In the genomic region with DNA sequence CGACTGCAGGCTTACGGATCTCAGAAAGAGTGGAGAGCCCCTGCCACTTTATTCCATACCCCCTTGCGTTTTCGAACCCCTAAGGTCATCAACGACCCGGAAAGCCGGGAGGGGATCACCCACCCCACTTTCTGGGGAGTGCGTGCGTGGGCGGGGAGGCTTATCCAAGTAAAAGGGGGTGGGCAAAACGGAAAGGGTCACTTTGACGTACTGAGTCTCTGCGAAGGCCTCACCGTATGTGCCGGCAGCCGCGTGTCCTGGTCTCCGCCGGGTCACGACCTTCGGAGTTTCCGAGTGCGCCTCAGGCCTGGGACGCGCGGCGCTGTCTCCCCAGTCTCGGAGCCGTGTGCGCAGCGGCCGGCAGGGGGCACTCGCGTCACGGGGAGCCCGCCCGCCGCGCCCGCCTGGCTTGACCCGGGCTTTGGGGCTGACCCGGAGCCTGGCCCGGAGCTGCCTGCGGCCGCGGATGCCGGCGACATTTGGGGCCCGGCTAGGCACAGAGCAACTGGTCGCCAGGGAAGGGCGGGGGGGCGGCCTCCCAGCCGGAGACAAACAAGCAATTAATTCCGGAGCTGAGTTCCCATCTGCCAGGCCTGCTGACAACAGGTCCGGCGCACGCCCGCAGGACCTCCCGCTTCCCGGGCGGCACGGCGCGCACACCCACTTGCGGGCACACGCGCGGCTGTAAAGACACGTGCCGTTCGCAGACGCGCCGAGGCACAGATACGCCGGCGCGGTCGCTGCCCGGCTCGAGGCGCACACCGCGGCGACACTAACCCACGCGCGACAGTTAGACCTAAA, we compare ENCODE assay signal across 8 cellular contexts. TPM values are rescaled to one million over a fixed set of nuclear protein-coding genes. Genes with fewer than 3 reads are reported as not detected.
A peak's percentile ranks its signal among the peaks of the same experiment; 100 is the strongest.
DNase-seq lines count a peak whose midpoint lies in the region; ATAC-seq and TF ChIP-seq lines count a peak whose summit lies in the region.

No MANE protein-coding gene starts in this region.

- H4K8ac ChIP-seq in trophoblast cell (ENCODE audit: low read depth, low read length) = peak overlapping the region; percentile 65

- no peak overlapping the region for H2BK5ac ChIP-seq in trophoblast cell (ENCODE audit: low read depth, low read length, poor library complexity)

- H3K4me1 Mint-ChIP-seq in activated naive CD4-positive, alpha-beta T cell treated with anti-CD3 and anti-CD28 coated beads for 36 hours (ENCODE audit: low read depth) = peaks cover 9% of the 10 kb centered on the region
- H3K4me1 Mint-ChIP-seq in type B pancreatic cell (ENCODE audit: unreplicated experiment) = peaks cover 7% of the 10 kb centered on the region

- peak overlapping the region; percentile 42 to 85 (median 78); a peak in 21 of 22 replicates for H3K9ac ChIP-seq in BLaER1 treated with 17β-estradiol and CSF1 and Interleukin-3, amounts not matched to agents 10 nM and 100 nM
- H3K9ac ChIP-seq in trophoblast cell (ENCODE audit: low read length) = no peak overlapping the region

- H3K4me3 ChIP-seq in BLaER1 treated with 17β-estradiol and CSF1 and Interleukin-3, amounts not matched to agents 10 nM and 100 nM = peak overlapping the region; percentile 65 to 83 (median 72)
- H3K4me3 ChIP-seq in trophoblast cell (ENCODE audit: low read depth, low read length) = peak overlapping the region; percentile 67

- peak overlapping the region; percentile 27 for H3K14ac ChIP-seq in trophoblast cell (ENCODE audit: low read length)

- no peak overlapping the region for H4K12ac ChIP-seq in trophoblast cell (ENCODE audit: low read depth, low read length)

- peaks cover 2% of the 10 kb centered on the region for H3K79me2 ChIP-seq in trophoblast cell (ENCODE audit: control insufficient read depth, insufficient read depth, low read length, poor library complexity)

- WGBS in trophoblast cell (ENCODE audit: extremely low coverage, insufficient coverage, insufficient read length) = no CpG with 5 or more reads among the region's 88 CpGs

- H3K27ac ChIP-seq in BLaER1 treated with 17β-estradiol and CSF1 and Interleukin-3, amounts not matched to agents 10 nM and 100 nM = peak overlapping the region in 7 of 11 experiments; percentile 12 to 72 (median 60); a peak in 7 of 22 replicates
- no peak overlapping the region for H3K27ac ChIP-seq in trophoblast cell (ENCODE audit: low read depth, low read length)

- H3K4me3 Mint-ChIP-seq in activated naive CD4-positive, alpha-beta T cell treated with anti-CD3 and anti-CD28 coated beads for 36 hours = peak overlapping the region; percentile 19
- peak overlapping the region; percentile 84 for H3K4me3 Mint-ChIP-seq in type B pancreatic cell

- no peak overlapping the region for H2AK5ac ChIP-seq in trophoblast cell (ENCODE audit: low read length)

- intact Hi-C loops in activated naive CD4-positive, alpha-beta T cell treated with anti-CD3 and anti-CD28 coated beads for 36 hours (cut with micrococcal nuclease) = loop anchor here (1.0 to 10.0 kb wide), 4 partner anchors 85 to 503 kb away; no protein-coding TSS in a partner anchor

- H3K36me3 Mint-ChIP-seq in activated naive CD4-positive, alpha-beta T cell treated with anti-CD3 and anti-CD28 coated beads for 36 hours (ENCODE audit: low read depth) = no peaks in the 10 kb centered on the region
- no peaks in the 10 kb centered on the region for H3K36me3 Mint-ChIP-seq in type B pancreatic cell

- no peaks in the 10 kb centered on the region for H3K36me3 ChIP-seq in BLaER1 treated with 17β-estradiol and CSF1 and Interleukin-3, amounts not matched to agents 10 nM and 100 nM
- no peaks in the 10 kb centered on the region for H3K36me3 ChIP-seq in trophoblast cell (ENCODE audit: control insufficient read depth in 1 of 2, insufficient read depth in 2 of 2, low read length in 2 of 2)

- DNase-seq in RPMI8226 (peak; percentile 78), glomerular visceral epithelial cell (ENCODE audit: extremely low spot score) (peak; percentile 13), trophoblast cell (peak; percentile 42 to 84), type B pancreatic cell (ENCODE audit: extremely low spot score, unreplicated experiment) (peak; percentile 88)
- peak; percentile 63 for DNase-seq in activated naive CD4-positive, alpha-beta T cell treated with anti-CD3 and anti-CD28 coated beads for 36 hours

- peaks cover 34 to 79% (median 73%) of the 10 kb centered on the region in 10 experiments; a peak in 19 of 20 replicates for H3K4me1 ChIP-seq in BLaER1 treated with 17β-estradiol and CSF1 and Interleukin-3, amounts not matched to agents 10 nM and 100 nM
- H3K4me1 ChIP-seq in trophoblast cell (ENCODE audit: control insufficient read depth in 1 of 2, insufficient read depth in 2 of 2, low read length in 2 of 2) = peaks cover 8 to 25% of the 10 kb centered on the region in 2 experiments

- peak overlapping the region; percentile 59 for H3K18ac ChIP-seq in trophoblast cell (ENCODE audit: low read length)

- TF ChIP-seq CTCF in type B pancreatic cell (conservative IDR thresholded peaks at IDR 0.05) = peak; percentile 96

- H4K91ac ChIP-seq in trophoblast cell (ENCODE audit: low read depth, low read length) = no peak overlapping the region

- H3K27me3 Mint-ChIP-seq in activated naive CD4-positive, alpha-beta T cell treated with anti-CD3 and anti-CD28 coated beads for 36 hours (ENCODE audit: low read depth) = peaks cover 25% of the 10 kb centered on the region
- peaks cover 42% of the 10 kb centered on the region for H3K27me3 Mint-ChIP-seq in type B pancreatic cell

- peaks cover 0 to 70% (median 51%) of the 10 kb centered on the region in 11 experiments; a peak in 18 of 22 replicates for H4K20me1 ChIP-seq in BLaER1 treated with 17β-estradiol and CSF1 and Interleukin-3, amounts not matched to agents 10 nM and 100 nM

- H3K27me3 ChIP-seq in BLaER1 treated with 17β-estradiol and CSF1 and Interleukin-3, amounts not matched to agents 10 nM and 100 nM = peaks cover 28 to 53% (median 42%) of the 10 kb centered on the region in 11 experiments
- H3K27me3 ChIP-seq in trophoblast cell (ENCODE audit: insufficient read depth, low read length) = peaks cover 25% of the 10 kb centered on the region

- H3K4me2 ChIP-seq in BLaER1 treated with 17β-estradiol and CSF1 and Interleukin-3, amounts not matched to agents 10 nM and 100 nM = peak overlapping the region; percentile 96 to 100 (median 100)
- H3K4me2 ChIP-seq in trophoblast cell (ENCODE audit: low read length) = peak overlapping the region; percentile 97

- H3K9me3 ChIP-seq in BLaER1 treated with 17β-estradiol and CSF1 and Interleukin-3, amounts not matched to agents 10 nM and 100 nM (replicated peaks in 1 of 11) = no peaks in the 10 kb centered on the region
- H3K9me3 ChIP-seq in trophoblast cell (ENCODE audit: insufficient read depth, low read depth, low read length) = peaks cover 7% of the 10 kb centered on the region

- ATAC-seq in HG03432 (IDR thresholded peaks at IDR 0.05; ENCODE audit: unreplicated experiment) = peak; percentile 57
- no peak for ATAC-seq in GM19324 (IDR thresholded peaks at IDR 0.05; ENCODE audit: low FRiP score, unreplicated experiment)

- CTCF ChIA-PET in activated naive CD4-positive, alpha-beta T cell treated with anti-CD3 and anti-CD28 coated beads for 36 hours (lab: Charles Lee) = interaction anchor here (0.6 kb wide), 1 partner anchor 60 kb away, joined by 3 read pairs; no protein-coding TSS in a partner anchor

- H3K27ac Mint-ChIP-seq in activated naive CD4-positive, alpha-beta T cell treated with anti-CD3 and anti-CD28 coated beads for 36 hours = no peak overlapping the region
- H3K27ac Mint-ChIP-seq in type B pancreatic cell = no peak overlapping the region

- no peaks in the 10 kb centered on the region for H3K9me3 Mint-ChIP-seq in activated naive CD4-positive, alpha-beta T cell treated with anti-CD3 and anti-CD28 coated beads for 36 hours
- no peaks in the 10 kb centered on the region for H3K9me3 Mint-ChIP-seq in type B pancreatic cell

- peak overlapping the region; percentile 77 for H2AFZ ChIP-seq in trophoblast cell (ENCODE audit: insufficient read depth, low read length, poor library complexity)

- no peak overlapping the region for H3K4ac ChIP-seq in trophoblast cell (ENCODE audit: low read depth, low read length)

- H3K23ac ChIP-seq in trophoblast cell (ENCODE audit: low read length) = no peak overlapping the region

- peaks cover 2% of the 10 kb centered on the region for H3K79me1 ChIP-seq in trophoblast cell (ENCODE audit: low read length)

- H2BK120ac ChIP-seq in trophoblast cell (ENCODE audit: insufficient read depth, low read length, poor library complexity) = peak overlapping the region; percentile 15

- peak overlapping the region; percentile 21 for H2BK12ac ChIP-seq in trophoblast cell (ENCODE audit: low read length)

RNA-seq across cellular contexts. Expression of gene KIF26A, which starts 0.9 kb away (rescaled TPM):
- total RNA-seq in activated naive CD4-positive, alpha-beta T cell treated with anti-CD3 and anti-CD28 coated beads for 36 hours = under 1 TPM; 0.07 TPM
- polyA plus RNA-seq in trophoblast cell (2013) = 3.4 and 3.6 TPM in 2 replicates
- 12.9 and 23.4 TPM in 2 replicates for total RNA-seq in type B pancreatic cell (ENCODE audit: low replicate concordance)

RNA-seq across cellular contexts. Expression of gene ASPG, which starts 52.0 kb away (rescaled TPM):
- not detected for total RNA-seq in activated naive CD4-positive, alpha-beta T cell treated with anti-CD3 and anti-CD28 coated beads for 36 hours
- not detected in 2 replicates for polyA plus RNA-seq in trophoblast cell (2013)
- 0.29 TPM in 1 of 2 replicates, not detected in the other for total RNA-seq in type B pancreatic cell (ENCODE audit: low replicate concordance)

Comparison
In these comparisons a context has a peak if more than half of its experiments do, and no peak if none do; other contexts are left out.
1. DNase-seq: peak in every context shown above with its lines; median percentile 88 in type B pancreatic cell; 78 in RPMI8226; 63 in activated naive CD4-positive, alpha-beta T cell treated with anti-CD3 and anti-CD28 coated beads for 36 hours; 63 in trophoblast cell; 13 in glomerular visceral epithelial cell.
2. RNA of gene KIF26A, which starts 0.9 kb away (total RNA-seq): 12.9 to 23.4 TPM in type B pancreatic cell; 0.07 TPM in activated naive CD4-positive, alpha-beta T cell treated with anti-CD3 and anti-CD28 coated beads for 36 hours; every median in the first group is over 10 times any median in the second.